Comparison of ENCODE assay signal across 8 cellular contexts in the genomic region with DNA sequence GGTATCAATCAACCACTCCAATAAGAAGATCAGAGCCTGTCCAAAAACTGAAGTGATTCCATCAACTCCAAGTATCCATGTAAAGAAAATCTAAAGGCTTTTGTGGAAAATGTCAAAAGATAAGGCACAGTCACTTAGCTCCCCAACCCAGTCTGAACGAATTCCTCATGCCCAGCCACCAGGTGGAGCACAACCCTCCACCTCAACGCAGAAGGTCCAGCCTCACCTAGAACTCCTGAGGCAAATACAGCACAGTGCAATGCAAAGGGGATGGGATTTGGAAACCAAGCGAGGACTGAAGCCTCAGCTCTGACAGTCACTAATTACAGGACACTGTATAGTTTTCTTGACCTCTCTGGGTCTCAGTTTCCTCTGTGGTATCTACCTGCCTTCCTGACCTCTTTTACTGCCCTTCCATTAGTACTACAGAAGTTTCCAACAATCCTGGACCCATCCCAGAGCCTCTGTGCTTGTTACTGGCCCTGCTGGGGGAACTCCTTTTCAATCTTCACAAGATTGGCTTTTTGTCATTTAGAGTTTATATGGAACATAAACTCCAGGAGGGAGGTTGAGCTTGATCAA. TPM values are rescaled to one million over a fixed set of nuclear protein-coding genes. Genes with fewer than 3 reads are reported as not detected.
DNase-seq lines count a peak whose midpoint lies in the region; ATAC-seq and TF ChIP-seq lines count a peak whose summit lies in the region.

No MANE protein-coding gene starts in this region.

- H3K27ac ChIP-seq in hepatocyte = no peak overlapping the region

- ATAC-seq in HG02938 (IDR thresholded peaks at IDR 0.05; ENCODE audit: unreplicated experiment) (no peak), GM21737 (IDR thresholded peaks at IDR 0.05; ENCODE audit: unreplicated experiment) (no peak)

- no peaks in the 10 kb centered on the region for H3K9me3 ChIP-seq in hepatocyte (ENCODE audit: low read depth)

- H3K4me1 ChIP-seq in hepatocyte (ENCODE audit: insufficient read depth) = peaks cover 5% of the 10 kb centered on the region

- WGBS in hepatocyte (ENCODE audit: low lambda C conversion rate, missing lambda C conversion rate) = 43% methylated on average over 3 of the region's 3 CpGs

- peaks cover 69% of the 10 kb centered on the region for H3K79me2 ChIP-seq in hepatocyte

- H3K36me3 ChIP-seq in hepatocyte (replicated peaks; ENCODE audit: insufficient read depth, low read depth) = peaks cover 3% of the 10 kb centered on the region

- no peak overlapping the region for H3K4me3 ChIP-seq in GM12875 (ENCODE audit: low read depth, low read length)
- no peak overlapping the region for H3K4me3 ChIP-seq in hepatocyte

- H3K9me2 ChIP-seq in hepatocyte (replicated peaks; ENCODE audit: insufficient read depth) = no peaks in the 10 kb centered on the region

- no peaks in the 10 kb centered on the region for H3K27me3 ChIP-seq in hepatocyte

- in situ Hi-C loops in ACHN (cut with HindIII; ENCODE audit: low pct_ligation_motif_present, low pct_unique_long_range_greater_than_20kb, low sequenced_read_pairs) = no loop called here

- peak overlapping the region; percentile 92 for H3K4me2 ChIP-seq in hepatocyte

- H2AFZ ChIP-seq in hepatocyte = no peak overlapping the region

- no peaks in the 10 kb centered on the region for H4K20me1 ChIP-seq in hepatocyte (ENCODE audit: insufficient read depth, poor library complexity, severe bottlenecking)

- peak; percentile 76 for TF ChIP-seq CTCF in GM12875 (IDR thresholded peaks at IDR 0.05; ENCODE audit: borderline replicate concordance, insufficient read depth, low read depth, low read length)
- TF ChIP-seq CTCF in hepatocyte (IDR thresholded peaks at IDR 0.05; ENCODE audit: poor library complexity) = peak; percentile 51

- DNase-seq in ACHN = peak; percentile 65
- peak; percentile 46 for DNase-seq in NOMO-1 treated with DMSO at 0.1 percent for 48 hours (lab: John Stamatoyannopoulos, UW; ENCODE audit: unreplicated experiment)
- DNase-seq in activated T-cell treated with anti-CD3 and anti-CD28 coated beads, Interleukin-2, amount 50 U/mL, for 48 hours = peak; percentile 59 to 66
- peak; percentile 63 for DNase-seq in hepatocyte (ENCODE audit: low spot score)
- DNase-seq in stimulated activated CD4-positive, alpha-beta T cell treated with anti-CD3 and anti-CD28 coated beads, Interleukin-4, amount 100 ng/mL, for 48 hours (ENCODE audit: low read depth in 2 of 2) = peak; percentile 33 to 38

RNA-seq across cellular contexts. Expression of a gene that starts 2.0 kb away (rescaled TPM):
- 20.8 and 31.8 TPM in 2 replicates for total RNA-seq in hepatocyte
- polyA plus RNA-seq in hepatocyte = 20.6 and 28.9 TPM in 2 replicates

RNA-seq across cellular contexts. Expression of a gene that starts 43.0 kb away (rescaled TPM):
- total RNA-seq in hepatocyte = 28.1 and 46.7 TPM in 2 replicates
- polyA plus RNA-seq in hepatocyte = 53.0 and 77.0 TPM in 2 replicates

RNA-seq across cellular contexts. Expression of a gene that starts 48.8 kb away (rescaled TPM):
- total RNA-seq in hepatocyte = 2.6 and 5.1 TPM in 2 replicates
- 4.4 and 5.7 TPM in 2 replicates for polyA plus RNA-seq in hepatocyte
